1 cellular context compared by ENCODE assay signal in genomic region chr3:17478673-17479072, GRCh38.
TF ChIP-seq lines count a peak whose summit lies in the region.

No MANE protein-coding gene starts in this region.

TF ChIP-seq in HepG2, 621 proteins besides CTCF, POLR2A, EP300 and RAD21 (continued from another document):
- no peak for TF ChIP-seq TRIM22 (IDR thresholded peaks at IDR 0.05)
- TF ChIP-seq CEBPB (IDR thresholded peaks at IDR 0.05; ENCODE audit: borderline replicate concordance, low read depth, low read length) = peak; percentile 39; the same call in 1 of the 2 replicates
- TF ChIP-seq PHF8 (CRISPR knock-in tag; IDR thresholded peaks at IDR 0.05) = no peak
- no peak for TF ChIP-seq ETV6 (CRISPR knock-in tag; conservative IDR thresholded peaks at IDR 0.05)
- no peak for TF ChIP-seq CREB1 (IDR thresholded peaks at IDR 0.05)
- TF ChIP-seq CREB1 (CRISPR knock-in tag; IDR thresholded peaks at IDR 0.05) = 0 out of 2 replicates have a peak, but pooled peaks have one; percentile 29
- TF ChIP-seq SIN3B (IDR thresholded peaks at IDR 0.05; ENCODE audit: low read length) = no peak
- no peak for TF ChIP-seq TCF7 (IDR thresholded peaks at IDR 0.05; ENCODE audit: low read depth)
- no peak for TF ChIP-seq TCF7L2 (IDR thresholded peaks at IDR 0.05; ENCODE audit: low read depth, low read length)
